ENCODE assay signal across 1 cellular context in genomic region chr2:99490088-99491065, GRCh38.
TF ChIP-seq lines count a peak whose summit lies in the region.

No MANE protein-coding gene starts in this region.

TF ChIP-seq in A549, 52 proteins besides CTCF, POLR2A, EP300 and RAD21 (continued from another document):
- peak; percentile 60; the same call in 1 of the 2 replicates for TF ChIP-seq HMGXB4 (CRISPR knock-in tag; IDR thresholded peaks at IDR 0.05; ENCODE audit: borderline replicate concordance)
- no peak for TF ChIP-seq GATA3 (IDR thresholded peaks at IDR 0.05; ENCODE audit: borderline replicate concordance)
- TF ChIP-seq MYC (IDR thresholded peaks at IDR 0.05; ENCODE audit: borderline replicate concordance, low read length) = peak; percentile 78; the same call in 1 of the 2 replicates
- no peak; a peak in 3 of 5 replicates for TF ChIP-seq JUN (IDR thresholded peaks at IDR 0.05)
- TF ChIP-seq MAZ (IDR thresholded peaks at IDR 0.05; ENCODE audit: borderline replicate concordance, low read depth, low read length) = peak; percentile 98
- no peak for TF ChIP-seq ZC3H11A (IDR thresholded peaks at IDR 0.05)
- TF ChIP-seq JUNB (IDR thresholded peaks at IDR 0.05) = no peak
- TF ChIP-seq FOXS1 (CRISPR knock-in tag; IDR thresholded peaks at IDR 0.05) = no peak
- no peak for TF ChIP-seq NFE2L2 (conservative IDR thresholded peaks at IDR 0.05; ENCODE audit: low read length)
- TF ChIP-seq CHD2 (IDR thresholded peaks at IDR 0.05; ENCODE audit: low read length, partially characterized antibody) = no peak
